ENCODE assay signal across 30 cellular contexts in the genomic region with DNA sequence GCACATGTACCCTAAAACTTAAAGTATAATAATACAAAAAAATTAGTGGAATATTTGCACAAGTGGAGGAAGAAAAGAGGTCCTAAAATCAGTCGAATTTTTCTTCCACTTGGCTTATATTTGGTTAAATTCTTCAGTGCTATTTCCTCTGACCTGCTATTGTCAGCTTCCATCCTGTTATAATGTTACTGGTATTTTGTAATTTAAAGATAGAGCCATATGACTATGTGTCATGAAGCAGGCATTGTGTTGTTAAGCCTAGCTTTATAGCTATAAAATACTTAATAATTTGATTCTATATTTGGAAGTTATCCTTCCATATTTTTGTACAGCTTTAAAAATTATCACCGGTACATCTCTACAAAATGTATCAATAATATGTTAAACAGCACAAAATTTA.
"Had no signal": no experiment of that assay in that cellular context is flagged by ENCODE, and none has a peak within 500 bp of the region (broad histone marks: within the 10 kb centered on the region; RNA-seq: fewer than 3 reads in every experiment).

No MANE protein-coding gene starts in this region.

- FAIRE-seq: keratinocyte, urothelium cell line had no signal

- H3K4me1 ChIP-seq: left lung, lower lobe of right lung, thyroid gland, transverse colon had no signal

- H3K36me3 ChIP-seq: heart right ventricle, left lung, lower lobe of right lung, neural progenitor cell, neutrophil, ovary, stomach, thyroid gland, transverse colon, upper lobe of left lung had no signal

- H3K4me3 ChIP-seq: heart right ventricle, left lung, lower lobe of right lung, neural progenitor cell, ovary, skin epidermis, stomach, testis, thyroid gland, transverse colon, upper lobe of left lung had no signal

- DNase-seq: heart right ventricle; hippocampal formation; left colon; left lung; lower lobe of right lung; midbrain; naive B cell; natural killer cell; nephron progenitor cell; occipital lobe; ovary; retina; right cardiac atrium; stimulated activated CD4-positive, alpha-beta T cell treated with anti-CD3 and anti-CD28 coated beads, Interleukin-12 subunit alpha, Interleukin-12 subunit beta, amount 100 ng/mL, for 4 hours; stimulated activated CD4-positive, alpha-beta T cell treated with anti-CD3 and anti-CD28 coated beads, Interleukin-15, amount 100 ng/mL, for 24 hours; stimulated activated CD4-positive, alpha-beta T cell treated with anti-CD3 and anti-CD28 coated beads, Interleukin-2, amount 100 ng/mL, for 24 hours; stimulated activated CD4-positive, alpha-beta T cell treated with anti-CD3 and anti-CD28 coated beads, Interleukin-4, amount 100 ng/mL, for 1 hour; stimulated activated naive B cell treated with anti-CD40 and anti-IgM and Interleukin-4, amounts not matched to agents 10 μg/mL and 1 μg/mL and 100 μg/mL, for 72 hours; stimulated activated naive CD8-positive, alpha-beta T cell treated with anti-CD3 and anti-CD28 coated beads, Interleukin-15, Interleukin-2, amounts not matched to agents 100 U/mL and 50 U/mL, for 24 hours; stomach; testis; thyroid gland; transverse colon; upper lobe of left lung had no signal

- H3K4me2 ChIP-seq: neural progenitor cell had no signal

- H3K27me3 ChIP-seq: heart right ventricle, left lung, neural progenitor cell, neutrophil, ovary, stomach, testis, thyroid gland, transverse colon, upper lobe of left lung had no signal

- H2AFZ ChIP-seq: neural progenitor cell had no signal

- ATAC-seq: heart right ventricle; left colon; left lung; lower lobe of right lung; natural killer cell; right cardiac atrium; sciatic nerve; stimulated activated naive B cell treated with anti-CD40 and anti-IgM and Interleukin-4, amounts not matched to agents 10 μg/mL and 1 μg/mL and 100 μg/mL, for 72 hours; stimulated activated naive CD8-positive, alpha-beta T cell treated with anti-CD3 and anti-CD28 coated beads, Interleukin-15, Interleukin-2, amounts not matched to agents 100 U/mL and 50 U/mL, for 24 hours had no signal

- H3K9me3 ChIP-seq: heart right ventricle, left lung, lower lobe of right lung, neutrophil, ovary, stomach, testis, thyroid gland, transverse colon, upper lobe of left lung had no signal

- H3K9ac ChIP-seq: neural progenitor cell had no signal

- H3K27ac ChIP-seq: heart right ventricle, left lung, lower lobe of right lung, neural progenitor cell, neutrophil, ovary, skin epidermis, stomach, testis, thyroid gland, transverse colon, upper lobe of left lung had no signal
